1 cellular context compared by ENCODE assay signal in genomic region chr18:21704603-21705364, GRCh38.
TF ChIP-seq lines count a peak whose summit lies in the region.

Gene ABHD3, minus strand, starts transcription at chr18:21704774. Its CDS starts 109 bp downstream, at chr18:21704665.

TF ChIP-seq in HEK293, 187 proteins besides CTCF, POLR2A, EP300 and RAD21 (continued from another document and continues in another):
- TF ChIP-seq ZNF692 (tag by site-specific recombination; IDR thresholded peaks at IDR 0.05) (no peak), ZNF140 (tag by site-specific recombination; IDR thresholded peaks at IDR 0.05) (peak; percentile 100), ZNF670 (tag by site-specific recombination; IDR thresholded peaks at IDR 0.05; ENCODE audit: low read depth) (no peak), ZNF600 (tag by site-specific recombination; IDR thresholded peaks at IDR 0.05) (peak; percentile 62), ZBTB8A (tag by site-specific recombination; IDR thresholded peaks at IDR 0.05) (peak; percentile 73), ZSCAN18 (tag by site-specific recombination; IDR thresholded peaks at IDR 0.05) (no peak), ZNF677 (tag by site-specific recombination; IDR thresholded peaks at IDR 0.05) (no peak), GLIS1 (tag by site-specific recombination; IDR thresholded peaks at IDR 0.05) (peak; percentile 42; the same call in 1 of the 2 replicates), HIC1 (tag by site-specific recombination; IDR thresholded peaks at IDR 0.05) (0 out of 2 replicates have a peak, but pooled peaks have one; percentile 27), PBX3 (CRISPR knock-in tag; IDR thresholded peaks at IDR 0.05) (no peak), ZFHX2 (tag by site-specific recombination; conservative IDR thresholded peaks at IDR 0.05) (peak; percentile 77), ZNF239 (tag by site-specific recombination; IDR thresholded peaks at IDR 0.05) (no peak), ZFP37 (tag by site-specific recombination; IDR thresholded peaks at IDR 0.05) (no peak), ZNF248 (tag by site-specific recombination; IDR thresholded peaks at IDR 0.05) (no peak), REST (tag by site-specific recombination; IDR thresholded peaks at IDR 0.05) (no peak), ZFP69B (tag by site-specific recombination; IDR thresholded peaks at IDR 0.05) (no peak), ZNF280C (tag by site-specific recombination; IDR thresholded peaks at IDR 0.05) (no peak), ZSCAN23 (tag by site-specific recombination; IDR thresholded peaks at IDR 0.05) (no peak), ZNF513 (tag by site-specific recombination; IDR thresholded peaks at IDR 0.05) (no peak), SALL2 (tag by site-specific recombination; IDR thresholded peaks at IDR 0.05; ENCODE audit: borderline replicate concordance) (no peak), ZNF664 (tag by site-specific recombination; IDR thresholded peaks at IDR 0.05) (no peak), PATZ1 (tag by site-specific recombination; IDR thresholded peaks at IDR 0.05) (peak; percentile 58; the same call in 1 of the 2 replicates), ATF2 (tag by site-specific recombination; IDR thresholded peaks at IDR 0.05; ENCODE audit: low read depth) (no peak), ZNF626 (tag by site-specific recombination; IDR thresholded peaks at IDR 0.05) (no peak), HOXC10 (CRISPR knock-in tag; IDR thresholded peaks at IDR 0.05) (no peak), GLIS2 (tag by site-specific recombination; IDR thresholded peaks at IDR 0.05) (peak; percentile 66), KLF17 (tag by site-specific recombination; IDR thresholded peaks at IDR 0.05) (no peak), ZFP3 (tag by site-specific recombination; IDR thresholded peaks at IDR 0.05; ENCODE audit: low read depth) (no peak), PRDM1 (tag by site-specific recombination; IDR thresholded peaks at IDR 0.05) (no peak), BCL6B (tag by site-specific recombination; IDR thresholded peaks at IDR 0.05) (no peak), INSM2 (tag by site-specific recombination; IDR thresholded peaks at IDR 0.05) (no peak), ZNF555 (tag by site-specific recombination; conservative IDR thresholded peaks at IDR 0.05) (no peak), ZNF341 (tag by site-specific recombination; IDR thresholded peaks at IDR 0.05; ENCODE audit: low read depth) (peak; percentile 82), EGR2 (tag by site-specific recombination; IDR thresholded peaks at IDR 0.05; ENCODE audit: low read depth) (peak; percentile 69), ZNF391 (tag by site-specific recombination; IDR thresholded peaks at IDR 0.05; ENCODE audit: borderline replicate concordance, low read depth) (no peak), ZNF837 (tag by site-specific recombination; IDR thresholded peaks at IDR 0.05) (no peak)
